16 cellular contexts compared by ENCODE assay signal in genomic region chr9:15541862-15542261, GRCh38.
"Had no signal": no experiment of that assay in that cellular context is flagged by ENCODE, and none has a peak within 500 bp of the region (broad histone marks: within the 10 kb centered on the region; RNA-seq: fewer than 3 reads in every experiment).

No MANE protein-coding gene starts in this region.

- H3K9me3 ChIP-seq: ascending aorta, heart left ventricle, neutrophil, tibial artery had no signal

- H3K9me3 Mint-ChIP-seq: dendritic cell treated with granulocyte-macrophage colony-stimulating factor and Interleukin-4, amounts not matched to agents 40 ng/mL and 50 ng/mL, for 4 days; T-helper 2 cell treated with Interferon-gamma antibody and Interleukin-4, amounts not matched to agents 5 μg/mL and 100 μg/mL, for 36 hours had no signal

- H3K4me3 Mint-ChIP-seq: dendritic cell treated with granulocyte-macrophage colony-stimulating factor and Interleukin-4, amounts not matched to agents 40 ng/mL and 50 ng/mL, for 4 days; T-helper 2 cell treated with Interferon-gamma antibody and Interleukin-4, amounts not matched to agents 5 μg/mL and 100 μg/mL, for 36 hours had no signal

- H3K4me1 ChIP-seq: ascending aorta, heart left ventricle, tibial artery had no signal

- ATAC-seq: activated CD4-positive, CD25-positive, alpha-beta regulatory T cell treated with anti-CD3 and anti-CD28 coated beads, Interleukin-2, amount 50 U/mL, for 24 hours; heart left ventricle; left colon had no signal

- H3K27ac ChIP-seq: ascending aorta, heart left ventricle, tibial artery had no signal

- H3K27me3 Mint-ChIP-seq: dendritic cell treated with granulocyte-macrophage colony-stimulating factor and Interleukin-4, amounts not matched to agents 40 ng/mL and 50 ng/mL, for 4 days had no signal

- H3K27ac Mint-ChIP-seq: dendritic cell treated with granulocyte-macrophage colony-stimulating factor and Interleukin-4, amounts not matched to agents 40 ng/mL and 50 ng/mL, for 4 days; T-helper 2 cell treated with Interferon-gamma antibody and Interleukin-4, amounts not matched to agents 5 μg/mL and 100 μg/mL, for 36 hours had no signal

- H3K4me3 ChIP-seq: ascending aorta, heart left ventricle, lung, tibial artery had no signal

- FAIRE-seq: bronchial epithelial cell, frontal cortex, islet of Langerhans had no signal

- H3K36me3 ChIP-seq: ascending aorta, heart left ventricle, neutrophil, tibial artery had no signal

- DNase-seq: activated naive CD4-positive, alpha-beta T cell treated with Interleukin-2 at 50 U/mL for 16 hours; effector memory CD4-positive, alpha-beta T cell; heart left ventricle; left colon; stimulated activated CD4-positive, alpha-beta T cell treated with anti-CD3 and anti-CD28 coated beads, Interleukin-4, amount 100 ng/mL, for 24 hours; stimulated activated naive CD4-positive, alpha-beta T cell; tibial artery had no signal

- H3K27me3 ChIP-seq: ascending aorta, heart left ventricle, neutrophil had no signal
